ENCODE assay signal across 34 cellular contexts in the genomic region with DNA sequence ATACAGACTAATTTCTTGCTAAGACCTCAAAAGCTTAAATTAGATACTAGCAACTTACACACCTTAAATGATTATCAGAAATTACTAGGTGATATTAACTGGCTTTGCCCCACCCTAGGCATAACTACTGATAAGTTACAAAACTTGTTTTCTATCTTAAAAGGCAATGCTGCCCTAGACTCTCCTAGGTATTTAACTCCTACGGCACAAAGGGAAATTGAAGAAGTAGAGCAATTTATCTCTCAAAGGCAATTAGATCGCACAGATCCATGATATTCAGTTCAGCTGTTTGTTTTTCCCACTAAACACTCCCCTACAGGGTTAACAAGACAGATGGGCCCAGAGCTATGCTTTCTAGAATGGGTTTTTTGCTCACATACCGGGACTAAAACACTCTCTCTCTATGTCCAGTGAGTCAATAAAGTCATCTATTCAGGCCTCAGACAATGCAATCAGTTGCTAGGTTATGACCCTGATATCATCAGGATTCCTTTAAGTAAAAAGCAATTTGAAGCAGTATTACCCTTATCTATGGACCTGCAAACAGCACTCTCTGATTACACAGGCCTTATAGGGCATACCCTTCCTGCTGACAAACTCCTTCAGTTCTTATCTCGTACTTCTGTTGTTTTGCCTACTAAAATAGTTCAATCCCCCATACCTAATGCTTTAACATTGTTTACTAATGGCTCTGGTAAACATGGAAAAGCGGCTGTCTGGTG. TPM values are rescaled to one million over a fixed set of nuclear protein-coding genes. Genes with fewer than 3 reads are reported as not detected.
"Had no signal": no experiment of that assay in that cellular context is flagged by ENCODE, and none has a peak within 500 bp of the region (broad histone marks: within the 10 kb centered on the region; RNA-seq: fewer than 3 reads in every experiment).

No MANE protein-coding gene starts in this region.

- ATAC-seq: gastroesophageal sphincter; naive thymus-derived CD4-positive, alpha-beta T cell; pancreas; stimulated activated naive B cell treated with anti-CD40 and anti-IgM and Interleukin-4, amounts not matched to agents 10 μg/mL and 1 μg/mL and 100 μg/mL, for 72 hours; WTC11 had no signal

- FAIRE-seq: endometrium, kidney, pancreas, TTC549 had no signal

- H3K27me3 ChIP-seq: ascending aorta, cardiac muscle cell, gastroesophageal sphincter, pancreas, stomach, thyroid gland had no signal

- H3K4me3 ChIP-seq: ascending aorta, cardiac muscle cell, gastroesophageal sphincter, pancreas, prostate gland, stomach, thyroid gland had no signal

- H3K27ac ChIP-seq: ascending aorta, cardiac muscle cell, gastroesophageal sphincter, pancreas, prostate gland, stomach, thyroid gland had no signal

- H3K4me1 ChIP-seq: pancreas, prostate gland had no signal

- H3K9me3 ChIP-seq: ascending aorta, pancreas, prostate gland, thyroid gland had no signal

- H3K36me3 ChIP-seq: ascending aorta, cardiac muscle cell, gastroesophageal sphincter, pancreas, prostate gland, thyroid gland had no signal

- DNase-seq: activated CD4-positive, alpha-beta memory T cell treated with anti-CD3 and anti-CD28 coated beads, Interleukin-2, amount 10 ng/mL, durations not matched to agents 7 days and 5 days; activated CD4-positive, alpha-beta T cell treated with anti-CD3 and anti-CD28 coated beads for 1 hour; activated CD4-positive, alpha-beta T cell treated with anti-CD3 and anti-CD28 coated beads, Interleukin-2, amount 10 ng/mL, durations not matched to agents 7 days and 5 days; activated CD8-positive, alpha-beta memory T cell treated with anti-CD3 and anti-CD28 coated beads, Interleukin-2, amount 50 U/mL, for 48 hours; activated gamma-delta T cell; activated naive CD4-positive, alpha-beta T cell treated with anti-CD3 and anti-CD28 coated beads, Interleukin-2, amount 10 ng/mL, durations not matched to agents 7 days and 5 days; activated naive CD8-positive, alpha-beta T cell treated with anti-CD3 and anti-CD28 coated beads, Interleukin-2, amount 10 ng/mL, durations not matched to agents 7 days and 5 days; activated T-cell treated with anti-CD3 and anti-CD28 coated beads, Interleukin-2, amount 50 U/mL, for 24 hours; head of caudate nucleus; hypothalamus; immature natural killer cell; kidney; naive thymus-derived CD4-positive, alpha-beta T cell; nucleus accumbens; pancreas; retina; stimulated activated CD4-positive, alpha-beta T cell treated with anti-CD3 and anti-CD28 coated beads, Interleukin-15, amount 100 ng/mL, for 24 hours; stimulated activated CD4-positive, alpha-beta T cell treated with anti-CD3 and anti-CD28 coated beads, Interleukin-2, amount 100 ng/mL, for 24 hours; stimulated activated naive B cell treated with anti-CD40 and anti-IgM and Interleukin-4, amounts not matched to agents 10 μg/mL and 1 μg/mL and 100 μg/mL, for 72 hours; stomach; SW 1271; T-helper 9 cell; thyroid gland had no signal

RNA-seq across cellular contexts. Expression of a gene that starts 44.7 kb away (rescaled TPM):
- total RNA-seq: activated CD4-positive, alpha-beta memory T cell treated with anti-CD3 and anti-CD28 coated beads, Interleukin-2, amount 10 ng/mL, durations not matched to agents 7 days and 5 days; activated CD4-positive, alpha-beta T cell treated with anti-CD3 and anti-CD28 coated beads, Interleukin-2, amount 10 ng/mL, durations not matched to agents 7 days and 5 days; activated naive CD8-positive, alpha-beta T cell treated with anti-CD3 and anti-CD28 coated beads, Interleukin-2, amount 10 ng/mL, durations not matched to agents 7 days and 5 days; ascending aorta; cardiac muscle cell; fibroblast of lung; fibroblast of villous mesenchyme; gastroesophageal sphincter; lower leg skin; prostate gland; thyroid gland; ureter had no signal
- polyA plus RNA-seq: cardiac muscle cell; fibroblast of lung; naive thymus-derived CD4-positive, alpha-beta T cell had no signal
